8 cellular contexts compared by ENCODE assay signal in the genomic region with DNA sequence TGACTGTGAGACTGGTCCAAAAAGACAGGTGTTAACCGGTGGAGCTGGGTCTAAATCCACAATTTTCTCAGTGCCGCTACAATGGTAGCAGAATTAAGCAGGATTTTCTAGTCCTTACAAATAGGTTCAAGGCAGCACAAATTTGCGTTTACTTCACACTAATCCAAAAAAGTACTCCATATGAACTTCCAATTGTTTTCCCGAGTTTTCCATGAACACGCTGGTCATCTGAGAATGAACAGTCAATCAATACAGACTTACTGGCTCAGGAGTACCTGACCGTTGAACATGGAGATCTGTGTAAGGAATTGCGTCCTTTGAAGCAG. TPM values are rescaled to one million over a fixed set of nuclear protein-coding genes. Genes with fewer than 3 reads are reported as not detected.
A peak's percentile ranks its signal among the peaks of the same experiment; 100 is the strongest.
DNase-seq lines count a peak whose midpoint lies in the region; ATAC-seq and TF ChIP-seq lines count a peak whose summit lies in the region.

No MANE protein-coding gene starts in this region.

- H3K36me3 Mint-ChIP-seq in activated naive CD4-positive, alpha-beta T cell treated with anti-CD3 and anti-CD28 coated beads for 36 hours (ENCODE audit: low read depth) = peaks cover 11% of the 10 kb centered on the region

- H3K4me1 ChIP-seq in colonic mucosa = peaks cover 1% of the 10 kb centered on the region
- peaks cover 17% of the 10 kb centered on the region for H3K4me1 ChIP-seq in mononuclear cell (ENCODE audit: insufficient read depth, low read length)
- H3K4me1 ChIP-seq in upper lobe of left lung = peaks cover 16 to 26% (median 21%) of the 10 kb centered on the region in 4 donors

- H3K4me3 ChIP-seq in colonic mucosa (peak overlapping the region; percentile 54), mononuclear cell (ENCODE audit: low read length) (peak overlapping the region; percentile 58), upper lobe of left lung (peak overlapping the region; percentile 76 to 84 (median 81))

- TF ChIP-seq POLR2A in upper lobe of left lung (IDR thresholded peaks at IDR 0.05) = no peak

- H3K9me3 Mint-ChIP-seq in activated naive CD4-positive, alpha-beta T cell treated with anti-CD3 and anti-CD28 coated beads for 36 hours = no peaks in the 10 kb centered on the region

- CTCF ChIA-PET in activated naive CD4-positive, alpha-beta T cell treated with anti-CD3 and anti-CD28 coated beads for 36 hours (lab: Charles Lee) = interaction anchor here (1.2 to 1.3 kb wide), 2 partner anchors 9 to 55 kb away, joined by 3 to 4 read pairs; no protein-coding TSS in a partner anchor

- WGBS in upper lobe of left lung, 2 donors = 36 to 39% methylated on average over 7 of the region's 7 CpGs

- H3K27ac Mint-ChIP-seq in activated naive CD4-positive, alpha-beta T cell treated with anti-CD3 and anti-CD28 coated beads for 36 hours = no peak overlapping the region

- peak overlapping the region; percentile 73 to 95 for H3K9ac ChIP-seq in colonic mucosa (ENCODE audit: low read depth in 2 of 2, low read length in 2 of 2)

- H3K27ac ChIP-seq in colonic mucosa = peak overlapping the region; percentile 67
- peak overlapping the region; percentile 78 to 91 (median 88) for H3K27ac ChIP-seq in upper lobe of left lung

- H3K27me3 Mint-ChIP-seq in activated naive CD4-positive, alpha-beta T cell treated with anti-CD3 and anti-CD28 coated beads for 36 hours (ENCODE audit: low read depth) = no peaks in the 10 kb centered on the region

- H3K27me3 ChIP-seq in colonic mucosa (no peaks in the 10 kb centered on the region), mononuclear cell (ENCODE audit: insufficient read depth, low read length) (no peaks in the 10 kb centered on the region), upper lobe of left lung (no peaks in the 10 kb centered on the region)

- H3K9me3 ChIP-seq in colonic mucosa (no peaks in the 10 kb centered on the region), mononuclear cell (ENCODE audit: low read depth, low read length) (no peaks in the 10 kb centered on the region), upper lobe of left lung (no peaks in the 10 kb centered on the region)

- no peak for TF ChIP-seq CTCF in colonic mucosa (IDR thresholded peaks at IDR 0.05)
- no peak for TF ChIP-seq CTCF in upper lobe of left lung (IDR thresholded peaks at IDR 0.05)

- peaks cover 20% of the 10 kb centered on the region for H3K4me1 Mint-ChIP-seq in activated naive CD4-positive, alpha-beta T cell treated with anti-CD3 and anti-CD28 coated beads for 36 hours (ENCODE audit: low read depth)

- ATAC-seq in upper lobe of left lung (ENCODE audit: low FRiP score in 2 of 2) (no peak), HG02642 (IDR thresholded peaks at IDR 0.05; ENCODE audit: poor library complexity, unreplicated experiment) (no peak), HG02588 (IDR thresholded peaks at IDR 0.05; ENCODE audit: unreplicated experiment) (no peak)

- intact Hi-C loops in activated naive CD4-positive, alpha-beta T cell treated with anti-CD3 and anti-CD28 coated beads for 36 hours (cut with micrococcal nuclease) = loop anchor here (2.0 kb wide), 1 partner anchor 36 kb away; the partner anchor contains the start of gene ZNF367
- intact Hi-C loops in colonic mucosa (cut with DNase I) = loop anchor here (5.0 kb wide), 1 partner anchor 36 kb away; no protein-coding TSS in a partner anchor

- peak overlapping the region; percentile 62 for H3K4me3 Mint-ChIP-seq in activated naive CD4-positive, alpha-beta T cell treated with anti-CD3 and anti-CD28 coated beads for 36 hours

- no peak for DNase-seq in activated naive CD4-positive, alpha-beta T cell treated with anti-CD3 and anti-CD28 coated beads for 36 hours
- DNase-seq in activated naive CD4-positive, alpha-beta T cell treated with anti-CD3 and anti-CD28 coated beads, Interleukin-2, amount 50 U/mL, for 16 hours = no peak
- DNase-seq in colonic mucosa (no peak), upper lobe of left lung (no peak), RKO (ENCODE audit: low spot score) (no peak)

- H3K36me3 ChIP-seq in colonic mucosa (no peaks in the 10 kb centered on the region), upper lobe of left lung (no peaks in the 10 kb centered on the region)

- TF ChIP-seq EP300 in upper lobe of left lung (IDR thresholded peaks at IDR 0.05) = no peak

RNA-seq across cellular contexts. Expression of gene SLC35D2, which starts 0.7 kb away (rescaled TPM):
- total RNA-seq in activated naive CD4-positive, alpha-beta T cell treated with anti-CD3 and anti-CD28 coated beads for 36 hours = 1 to 10 TPM in 1 of 2 experiments, under 1 TPM in 1; 0.91 to 1.1 TPM
- 10 to 100 TPM; 57.8 to 95.0 TPM for total RNA-seq in colonic mucosa
- total RNA-seq in mononuclear cell = 19.1 TPM
- total RNA-seq in upper lobe of left lung = 10 to 100 TPM; 24.5 to 36.7 (median 29.0) TPM

RNA-seq across cellular contexts. Expression of gene ZNF367, which starts 35.4 kb away (rescaled TPM):
- total RNA-seq in activated naive CD4-positive, alpha-beta T cell treated with anti-CD3 and anti-CD28 coated beads for 36 hours = 10 to 100 TPM; 35.8 to 36.1 TPM
- 10 to 100 TPM in 1 of 2 donors, 1 to 10 TPM in 1; 3.6 to 18.9 TPM for total RNA-seq in colonic mucosa
- total RNA-seq in mononuclear cell = 7.8 TPM
- 1 to 10 TPM in 5 of 6 donors, under 1 TPM in 1; 0.59 to 2.6 (median 1.4) TPM for total RNA-seq in upper lobe of left lung
